Comparison of ENCODE assay signal across 1 cellular context in the genomic region with DNA sequence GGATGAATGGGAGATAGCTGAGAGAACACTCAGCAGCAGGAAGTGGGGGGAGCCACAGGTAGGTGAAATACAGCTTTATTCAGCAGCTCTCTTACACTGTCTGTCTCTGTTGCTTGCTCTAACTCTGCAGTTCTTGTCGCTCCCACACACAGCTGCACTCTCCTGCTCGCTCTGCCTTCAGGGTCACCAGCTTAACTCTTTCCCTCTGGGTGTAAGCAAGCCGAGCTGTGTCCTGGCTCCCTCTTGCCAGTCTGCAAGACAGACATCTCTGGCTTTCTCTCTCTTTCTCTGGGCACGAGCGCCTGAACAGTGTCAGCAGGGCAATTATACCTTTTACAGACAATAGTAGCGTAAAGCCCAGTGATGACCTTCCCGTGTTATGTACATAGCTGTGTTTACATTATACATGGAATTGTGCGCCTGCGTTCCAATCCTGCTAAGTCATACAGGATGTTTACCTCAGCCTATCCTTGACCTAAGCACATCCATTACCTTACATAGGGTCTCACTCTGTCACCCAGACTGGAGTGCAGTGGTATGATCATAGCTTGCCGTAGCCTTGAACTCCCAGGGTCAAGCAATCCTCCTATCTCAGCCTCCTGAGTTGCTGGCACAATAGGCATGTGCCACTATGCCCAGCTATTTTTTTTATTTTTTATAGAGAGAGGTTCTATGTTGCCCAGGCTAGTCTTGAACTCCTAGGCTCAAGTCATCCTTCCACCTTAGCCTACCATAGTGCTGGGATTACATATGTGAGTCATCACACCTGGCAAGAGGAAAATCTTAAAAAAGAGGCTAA.
TF ChIP-seq lines count a peak whose summit lies in the region.

No MANE protein-coding gene starts in this region.

TF ChIP-seq in HepG2, 621 proteins besides CTCF, POLR2A, EP300 and RAD21 (continued from another document and continues in another):
- TF ChIP-seq, protein P1, sequence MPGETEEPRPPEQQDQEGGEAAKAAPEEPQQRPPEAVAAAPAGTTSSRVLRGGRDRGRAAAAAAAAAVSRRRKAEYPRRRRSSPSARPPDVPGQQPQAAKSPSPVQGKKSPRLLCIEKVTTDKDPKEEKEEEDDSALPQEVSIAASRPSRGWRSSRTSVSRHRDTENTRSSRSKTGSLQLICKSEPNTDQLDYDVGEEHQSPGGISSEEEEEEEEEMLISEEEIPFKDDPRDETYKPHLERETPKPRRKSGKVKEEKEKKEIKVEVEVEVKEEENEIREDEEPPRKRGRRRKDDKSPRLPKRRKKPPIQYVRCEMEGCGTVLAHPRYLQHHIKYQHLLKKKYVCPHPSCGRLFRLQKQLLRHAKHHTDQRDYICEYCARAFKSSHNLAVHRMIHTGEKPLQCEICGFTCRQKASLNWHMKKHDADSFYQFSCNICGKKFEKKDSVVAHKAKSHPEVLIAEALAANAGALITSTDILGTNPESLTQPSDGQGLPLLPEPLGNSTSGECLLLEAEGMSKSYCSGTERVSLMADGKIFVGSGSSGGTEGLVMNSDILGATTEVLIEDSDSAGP (CRISPR knock-in tag; IDR thresholded peaks at IDR 0.05; ENCODE audit: borderline replicate concordance): peak; percentile 85
- TF ChIP-seq USF2 (IDR thresholded peaks at IDR 0.05; ENCODE audit: low read depth, low read length) (no peak), USF2 (CRISPR knock-in tag; IDR thresholded peaks at IDR 0.05; ENCODE audit: borderline replicate concordance) (peak; percentile 54; the same call in 1 of the 2 replicates), RARG (CRISPR knock-in tag; IDR thresholded peaks at IDR 0.05; ENCODE audit: low read depth) (no peak), PHF8 (CRISPR knock-in tag; IDR thresholded peaks at IDR 0.05) (peak; percentile 47; the same call in 1 of the 2 replicates), MED13 (CRISPR knock-in tag; IDR thresholded peaks at IDR 0.05) (peak; percentile 69; the same call in 1 of the 2 replicates), JARID2 (CRISPR knock-in tag; IDR thresholded peaks at IDR 0.05; ENCODE audit: insufficient replicate concordance) (peak; percentile 81), ZSCAN25 (CRISPR knock-in tag; IDR thresholded peaks at IDR 0.05) (peak; percentile 80), ZNF430 (CRISPR knock-in tag; IDR thresholded peaks at IDR 0.05) (peak; percentile 94), POLR2G (IDR thresholded peaks at IDR 0.05; ENCODE audit: low read depth, low read length) (peak; percentile 76), PBX2 (CRISPR knock-in tag; IDR thresholded peaks at IDR 0.05) (peak; percentile 53; the same call in 1 of the 2 replicates), ZFX (CRISPR knock-in tag; IDR thresholded peaks at IDR 0.05; ENCODE audit: low read depth) (peak; percentile 45; the same call in 1 of the 2 replicates), PAXIP1 (CRISPR knock-in tag; conservative IDR thresholded peaks at IDR 0.05) (peak; percentile 99), ZNF670 (CRISPR knock-in tag; IDR thresholded peaks at IDR 0.05; ENCODE audit: borderline replicate concordance) (peak; percentile 96), IKZF1 (IDR thresholded peaks at IDR 0.05) (no peak), ZNF205 (CRISPR knock-in tag; IDR thresholded peaks at IDR 0.05) (peak; percentile 92), GZF1 (CRISPR knock-in tag; IDR thresholded peaks at IDR 0.05) (peak; percentile 95), TOE1 (CRISPR knock-in tag; IDR thresholded peaks at IDR 0.05) (peak; percentile 94), MIER3 (CRISPR knock-in tag; IDR thresholded peaks at IDR 0.05; ENCODE audit: borderline replicate concordance) (peak; percentile 99), KLF9 (CRISPR knock-in tag; IDR thresholded peaks at IDR 0.05; ENCODE audit: low read depth) (peak; percentile 76; the same call in 1 of the 2 replicates)
- TF ChIP-seq, protein P2, sequence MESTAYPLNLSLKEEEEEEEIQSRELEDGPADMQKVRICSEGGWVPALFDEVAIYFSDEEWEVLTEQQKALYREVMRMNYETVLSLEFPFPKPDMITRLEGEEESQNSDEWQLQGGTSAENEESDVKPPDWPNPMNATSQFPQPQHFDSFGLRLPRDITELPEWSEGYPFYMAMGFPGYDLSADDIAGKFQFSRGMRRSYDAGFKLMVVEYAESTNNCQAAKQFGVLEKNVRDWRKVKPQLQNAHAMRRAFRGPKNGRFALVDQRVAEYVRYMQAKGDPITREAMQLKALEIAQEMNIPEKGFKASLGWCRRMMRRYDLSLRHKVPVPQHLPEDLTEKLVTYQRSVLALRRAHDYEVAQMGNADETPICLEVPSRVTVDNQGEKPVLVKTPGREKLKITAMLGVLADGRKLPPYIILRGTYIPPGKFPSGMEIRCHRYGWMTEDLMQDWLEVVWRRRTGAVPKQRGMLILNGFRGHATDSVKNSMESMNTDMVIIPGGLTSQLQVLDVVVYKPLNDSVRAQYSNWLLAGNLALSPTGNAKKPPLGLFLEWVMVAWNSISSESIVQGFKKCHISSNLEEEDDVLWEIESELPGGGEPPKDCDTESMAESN (CRISPR knock-in tag; conservative IDR thresholded peaks at IDR 0.05): peak; percentile 91
- TF ChIP-seq, protein P3, sequence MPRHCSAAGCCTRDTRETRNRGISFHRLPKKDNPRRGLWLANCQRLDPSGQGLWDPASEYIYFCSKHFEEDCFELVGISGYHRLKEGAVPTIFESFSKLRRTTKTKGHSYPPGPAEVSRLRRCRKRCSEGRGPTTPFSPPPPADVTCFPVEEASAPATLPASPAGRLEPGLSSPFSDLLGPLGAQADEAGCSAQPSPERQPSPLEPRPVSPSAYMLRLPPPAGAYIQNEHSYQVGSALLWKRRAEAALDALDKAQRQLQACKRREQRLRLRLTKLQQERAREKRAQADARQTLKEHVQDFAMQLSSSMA (CRISPR knock-in tag; IDR thresholded peaks at IDR 0.05): peak; percentile 64; the same call in 1 of the 2 replicates
- TF ChIP-seq, protein P4, sequence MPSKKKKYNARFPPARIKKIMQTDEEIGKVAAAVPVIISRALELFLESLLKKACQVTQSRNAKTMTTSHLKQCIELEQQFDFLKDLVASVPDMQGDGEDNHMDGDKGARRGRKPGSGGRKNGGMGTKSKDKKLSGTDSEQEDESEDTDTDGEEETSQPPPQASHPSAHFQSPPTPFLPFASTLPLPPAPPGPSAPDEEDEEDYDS (CRISPR knock-in tag; IDR thresholded peaks at IDR 0.05): 0 out of 2 replicates have a peak, but pooled peaks have one; percentile 54
- TF ChIP-seq, protein P5, sequence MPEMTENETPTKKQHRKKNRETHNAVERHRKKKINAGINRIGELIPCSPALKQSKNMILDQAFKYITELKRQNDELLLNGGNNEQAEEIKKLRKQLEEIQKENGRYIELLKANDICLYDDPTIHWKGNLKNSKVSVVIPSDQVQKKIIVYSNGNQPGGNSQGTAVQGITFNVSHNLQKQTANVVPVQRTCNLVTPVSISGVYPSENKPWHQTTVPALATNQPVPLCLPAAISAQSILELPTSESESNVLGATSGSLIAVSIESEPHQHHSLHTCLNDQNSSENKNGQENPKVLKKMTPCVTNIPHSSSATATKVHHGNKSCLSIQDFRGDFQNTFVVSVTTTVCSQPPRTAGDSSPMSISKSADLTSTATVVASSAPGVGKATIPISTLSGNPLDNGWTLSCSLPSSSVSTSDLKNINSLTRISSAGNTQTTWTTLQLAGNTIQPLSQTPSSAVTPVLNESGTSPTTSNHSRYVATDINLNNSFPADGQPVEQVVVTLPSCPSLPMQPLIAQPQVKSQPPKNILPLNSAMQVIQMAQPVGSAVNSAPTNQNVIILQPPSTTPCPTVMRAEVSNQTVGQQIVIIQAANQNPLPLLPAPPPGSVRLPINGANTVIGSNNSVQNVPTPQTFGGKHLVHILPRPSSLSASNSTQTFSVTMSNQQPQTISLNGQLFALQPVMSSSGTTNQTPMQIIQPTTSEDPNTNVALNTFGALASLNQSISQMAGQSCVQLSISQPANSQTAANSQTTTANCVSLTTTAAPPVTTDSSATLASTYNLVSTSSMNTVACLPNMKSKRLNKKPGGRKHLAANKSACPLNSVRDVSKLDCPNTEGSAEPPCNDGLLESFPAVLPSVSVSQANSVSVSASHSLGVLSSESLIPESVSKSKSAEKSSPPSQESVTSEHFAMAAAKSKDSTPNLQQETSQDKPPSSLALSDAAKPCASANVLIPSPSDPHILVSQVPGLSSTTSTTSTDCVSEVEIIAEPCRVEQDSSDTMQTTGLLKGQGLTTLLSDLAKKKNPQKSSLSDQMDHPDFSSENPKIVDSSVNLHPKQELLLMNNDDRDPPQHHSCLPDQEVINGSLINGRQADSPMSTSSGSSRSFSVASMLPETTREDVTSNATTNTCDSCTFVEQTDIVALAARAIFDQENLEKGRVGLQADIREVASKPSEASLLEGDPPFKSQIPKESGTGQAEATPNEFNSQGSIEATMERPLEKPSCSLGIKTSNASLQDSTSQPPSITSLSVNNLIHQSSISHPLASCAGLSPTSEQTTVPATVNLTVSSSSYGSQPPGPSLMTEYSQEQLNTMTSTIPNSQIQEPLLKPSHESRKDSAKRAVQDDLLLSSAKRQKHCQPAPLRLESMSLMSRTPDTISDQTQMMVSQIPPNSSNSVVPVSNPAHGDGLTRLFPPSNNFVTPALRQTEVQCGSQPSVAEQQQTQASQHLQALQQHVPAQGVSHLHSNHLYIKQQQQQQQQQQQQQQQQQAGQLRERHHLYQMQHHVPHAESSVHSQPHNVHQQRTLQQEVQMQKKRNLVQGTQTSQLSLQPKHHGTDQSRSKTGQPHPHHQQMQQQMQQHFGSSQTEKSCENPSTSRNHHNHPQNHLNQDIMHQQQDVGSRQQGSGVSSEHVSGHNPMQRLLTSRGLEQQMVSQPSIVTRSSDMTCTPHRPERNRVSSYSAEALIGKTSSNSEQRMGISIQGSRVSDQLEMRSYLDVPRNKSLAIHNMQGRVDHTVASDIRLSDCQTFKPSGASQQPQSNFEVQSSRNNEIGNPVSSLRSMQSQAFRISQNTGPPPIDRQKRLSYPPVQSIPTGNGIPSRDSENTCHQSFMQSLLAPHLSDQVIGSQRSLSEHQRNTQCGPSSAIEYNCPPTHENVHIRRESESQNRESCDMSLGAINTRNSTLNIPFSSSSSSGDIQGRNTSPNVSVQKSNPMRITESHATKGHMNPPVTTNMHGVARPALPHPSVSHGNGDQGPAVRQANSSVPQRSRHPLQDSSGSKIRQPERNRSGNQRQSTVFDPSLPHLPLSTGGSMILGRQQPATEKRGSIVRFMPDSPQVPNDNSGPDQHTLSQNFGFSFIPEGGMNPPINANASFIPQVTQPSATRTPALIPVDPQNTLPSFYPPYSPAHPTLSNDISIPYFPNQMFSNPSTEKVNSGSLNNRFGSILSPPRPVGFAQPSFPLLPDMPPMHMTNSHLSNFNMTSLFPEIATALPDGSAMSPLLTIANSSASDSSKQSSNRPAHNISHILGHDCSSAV (CRISPR knock-in tag; IDR thresholded peaks at IDR 0.05; ENCODE audit: borderline replicate concordance): no peak
